Comparison of ENCODE assay signal across 28 cellular contexts in the genomic region with DNA sequence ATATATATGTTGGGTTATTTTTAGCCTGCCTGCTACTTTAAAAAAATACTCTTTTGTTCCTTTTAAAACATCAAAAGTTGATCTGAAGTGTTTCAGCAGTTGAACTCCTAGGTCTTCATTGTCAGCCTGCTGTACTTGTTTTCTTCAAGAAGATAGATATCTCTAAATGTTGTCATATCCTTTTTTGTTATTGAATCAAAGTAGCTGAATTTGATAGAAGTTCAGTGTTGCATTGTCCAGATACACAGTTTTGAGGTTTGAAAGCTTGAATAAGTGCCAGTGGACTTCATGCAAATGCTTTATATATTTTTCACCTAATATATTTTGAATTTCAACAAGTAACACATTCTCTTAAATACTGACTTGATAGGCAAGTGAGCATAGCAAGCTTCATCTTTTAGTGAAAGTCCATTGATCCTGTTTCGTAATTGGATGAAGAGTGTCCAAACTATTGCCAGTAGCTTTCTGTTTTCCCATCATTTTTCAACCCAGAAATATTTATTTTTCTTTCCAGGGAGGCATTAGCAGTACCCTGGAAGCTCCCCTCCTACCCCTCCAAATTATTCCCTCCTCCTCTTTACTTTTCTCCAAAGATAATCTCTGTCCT.
"Had no signal": no experiment of that assay in that cellular context is flagged by ENCODE, and none has a peak within 500 bp of the region (broad histone marks: within the 10 kb centered on the region; RNA-seq: fewer than 3 reads in every experiment).

No MANE protein-coding gene starts in this region.

- ATAC-seq: activated CD4-positive, alpha-beta T cell treated with anti-CD3 and anti-CD28 coated beads for 36 hours; activated CD4-positive, CD25-positive, alpha-beta regulatory T cell treated with anti-CD3 and anti-CD28 coated beads, Interleukin-2, amount 50 U/mL, for 24 hours; activated CD8-positive, alpha-beta T cell treated with anti-CD3 and anti-CD28 coated beads, Interleukin-2, amount 10 ng/mL, durations not matched to agents 7 days and 5 days; body of pancreas; PC-3 had no signal

- H3K27ac Mint-ChIP-seq: activated CD4-positive, alpha-beta T cell treated with anti-CD3 and anti-CD28 coated beads for 36 hours; activated CD4-positive, alpha-beta T cell treated with anti-CD3 and anti-CD28 coated beads, Interleukin-2, amount 10 ng/mL, durations not matched to agents 7 days and 5 days; activated CD8-positive, alpha-beta T cell treated with anti-CD3 and anti-CD28 coated beads, Interleukin-2, amount 10 ng/mL, durations not matched to agents 7 days and 5 days; activated naive CD4-positive, alpha-beta T cell treated with anti-CD3 and anti-CD28 coated beads, Interleukin-2, amount 50 U/mL, for 24 hours; activated naive CD8-positive, alpha-beta T cell treated with anti-CD3 and anti-CD28 coated beads, Interleukin-2, amount 10 ng/mL, durations not matched to agents 7 days and 5 days; activated T-cell treated with anti-CD3 and anti-CD28 coated beads, Interleukin-2, amount 50 U/mL, for 24 hours; activated T-helper 2 cell treated with anti-CD3 and anti-CD28 coated beads, Interferon-gamma antibody, Interleukin-2, Interleukin-4, amounts not matched to agents 10 μg/mL and 5 μg/mL and 100 μg/mL, durations not matched to agents 14 hours and 24 hours and 36 hours; T-helper 1 cell treated with Interleukin-12 subunit alpha and Interleukin-12 subunit beta and Interleukin-4 antibody, amounts not matched to agents 30 μg/mL and 1 μg/mL, for 36 hours; T-helper 2 cell treated with Interferon-gamma antibody and Interleukin-4, amounts not matched to agents 5 μg/mL and 100 μg/mL, for 36 hours had no signal

- H3K4me3 Mint-ChIP-seq: activated CD4-positive, alpha-beta T cell treated with anti-CD3 and anti-CD28 coated beads for 36 hours; activated CD4-positive, alpha-beta T cell treated with anti-CD3 and anti-CD28 coated beads, Interleukin-2, amount 10 ng/mL, durations not matched to agents 7 days and 5 days; activated CD8-positive, alpha-beta T cell treated with anti-CD3 and anti-CD28 coated beads, Interleukin-2, amount 10 ng/mL, durations not matched to agents 7 days and 5 days; activated naive CD4-positive, alpha-beta T cell treated with anti-CD3 and anti-CD28 coated beads, Interleukin-2, amount 50 U/mL, for 24 hours; activated naive CD8-positive, alpha-beta T cell treated with anti-CD3 and anti-CD28 coated beads, Interleukin-2, amount 10 ng/mL, durations not matched to agents 7 days and 5 days; activated T-cell treated with anti-CD3 and anti-CD28 coated beads, Interleukin-2, amount 50 U/mL, for 24 hours; T-helper 1 cell treated with Interleukin-12 subunit alpha and Interleukin-12 subunit beta and Interleukin-4 antibody, amounts not matched to agents 30 μg/mL and 1 μg/mL, for 36 hours; T-helper 2 cell treated with Interferon-gamma antibody and Interleukin-4, amounts not matched to agents 5 μg/mL and 100 μg/mL, for 36 hours had no signal

- H3K27me3 Mint-ChIP-seq: activated naive CD4-positive, alpha-beta T cell treated with anti-CD3 and anti-CD28 coated beads, Interleukin-2, amount 50 U/mL, for 24 hours; activated naive CD8-positive, alpha-beta T cell treated with anti-CD3 and anti-CD28 coated beads, Interleukin-2, amount 10 ng/mL, durations not matched to agents 7 days and 5 days had no signal

- DNase-seq: activated CD4-positive, alpha-beta T cell treated with anti-CD3 and anti-CD28 coated beads for 36 hours; activated CD4-positive, alpha-beta T cell treated with anti-CD3 and anti-CD28 coated beads, Interleukin-2, amount 10 ng/mL, durations not matched to agents 7 days and 5 days; activated CD4-positive, alpha-beta T cell treated with anti-CD3 and anti-CD28 coated beads, Interleukin-2, amount 50 U/mL, for 48 hours; activated CD8-positive, alpha-beta T cell treated with anti-CD3 and anti-CD28 coated beads, Interleukin-2, amount 10 ng/mL, durations not matched to agents 7 days and 5 days; activated gamma-delta T cell; activated naive CD4-positive, alpha-beta T cell treated with Interleukin-2 at 50 U/mL for 16 hours; activated naive CD8-positive, alpha-beta T cell treated with anti-CD3 and anti-CD28 coated beads, Interleukin-2, amount 10 ng/mL, durations not matched to agents 7 days and 5 days; activated T-cell treated with anti-CD3 and anti-CD28 coated beads, Interleukin-2, amount 50 U/mL, for 24 hours; body of pancreas; MM.1S; MV-4-11; NCI-H1092; NCI-H1436 treated with DMSO at 0.1 percent for 48 hours; NCI-H1694 treated with DMSO at 0.1 percent for 48 hours; NCI-H2029; NCI-H510A; NCI-H526; NCI-H748 treated with DMSO at 0.1 percent for 48 hours; NK-92 treated with Interleukin-12 subunit alpha and Interleukin-12 subunit beta, amount 100 ng/mL, for 24 hours; PC-3; Peyer's patch; RPMI8226; SHP77 treated with DMSO at 0.1 percent for 48 hours had no signal

- H3K9me3 Mint-ChIP-seq: T-helper 2 cell treated with Interferon-gamma antibody and Interleukin-4, amounts not matched to agents 5 μg/mL and 100 μg/mL, for 36 hours had no signal

- H3K4me1 Mint-ChIP-seq: activated CD4-positive, alpha-beta T cell treated with anti-CD3 and anti-CD28 coated beads for 36 hours; activated CD4-positive, alpha-beta T cell treated with anti-CD3 and anti-CD28 coated beads, Interleukin-2, amount 10 ng/mL, durations not matched to agents 7 days and 5 days; activated naive CD4-positive, alpha-beta T cell treated with anti-CD3 and anti-CD28 coated beads, Interleukin-2, amount 50 U/mL, for 24 hours; activated naive CD8-positive, alpha-beta T cell treated with anti-CD3 and anti-CD28 coated beads, Interleukin-2, amount 10 ng/mL, durations not matched to agents 7 days and 5 days had no signal
